In the genomic region with DNA sequence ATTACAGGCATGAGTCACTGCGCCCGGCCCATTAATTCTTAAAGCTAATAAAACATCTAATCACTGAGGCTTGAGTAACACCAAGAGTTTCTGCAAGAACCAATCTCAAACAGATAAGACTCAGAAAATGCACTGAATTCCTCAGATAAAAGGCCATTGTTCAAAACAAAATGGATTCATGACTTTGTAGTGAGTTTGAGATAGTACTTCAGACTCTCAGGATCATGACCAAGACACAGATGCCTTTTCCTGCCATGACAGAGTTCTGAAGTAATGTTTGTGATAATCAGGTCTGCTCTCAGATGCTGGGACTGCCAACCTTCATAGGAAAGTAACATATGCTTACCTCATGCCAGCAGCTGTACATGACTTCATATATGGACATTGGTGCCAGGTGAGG, we compare ENCODE assay signal across 24 cellular contexts. TPM values are rescaled to one million over a fixed set of nuclear protein-coding genes. Genes with fewer than 3 reads are reported as not detected.
DNase-seq lines count a peak whose midpoint lies in the region; ATAC-seq and TF ChIP-seq lines count a peak whose summit lies in the region.
"Had no signal": no experiment of that assay in that cellular context is flagged by ENCODE, and none has a peak within 500 bp of the region (broad histone marks: within the 10 kb centered on the region; RNA-seq: fewer than 3 reads in every experiment).

No MANE protein-coding gene starts in this region.

- H3K27ac ChIP-seq in GM23338 (ENCODE audit: low read depth) (no peak overlapping the region), OCI-LY7 (ENCODE audit: low read depth, low read length, poor library complexity, severe bottlenecking) (no peak overlapping the region), trophoblast cell (ENCODE audit: low read depth, low read length) (no peak overlapping the region), heart left ventricle (no peak overlapping the region)
- H3K27ac ChIP-seq: body of pancreas, coronary artery, psoas muscle, suprapubic skin, VCaP had no signal

- H3K4me1 ChIP-seq in GM23338 (ENCODE audit: insufficient read depth) (no peaks in the 10 kb centered on the region), OCI-LY7 (ENCODE audit: insufficient read depth, low read length, poor library complexity, severe bottlenecking) (no peaks in the 10 kb centered on the region), trophoblast cell (ENCODE audit: control insufficient read depth in 1 of 2, insufficient read depth in 2 of 2, low read length in 2 of 2) (no peaks in the 10 kb centered on the region), heart left ventricle (no peaks in the 10 kb centered on the region)
- H3K4me1 ChIP-seq: body of pancreas, psoas muscle, suprapubic skin had no signal

- no peaks in the 10 kb centered on the region; the same call in 2 of the 3 replicates for H3K36me3 Mint-ChIP-seq in GM23338 (ENCODE audit: low read depth)

- no peaks in the 10 kb centered on the region for H3K79me1 ChIP-seq in trophoblast cell (ENCODE audit: low read length)

- H3K27me3 ChIP-seq in GM23338 (ENCODE audit: insufficient read depth) (no peaks in the 10 kb centered on the region), trophoblast cell (ENCODE audit: insufficient read depth, low read length) (no peaks in the 10 kb centered on the region), heart left ventricle (no peaks in the 10 kb centered on the region)
- H3K27me3 ChIP-seq: body of pancreas, suprapubic skin had no signal

- CTCF ChIA-PET in OCI-LY7 (lab: Charles Lee; ENCODE audit: unreplicated experiment) = interaction anchor here (0.8 kb wide), 1 partner anchor 22 kb away, joined by 3 read pairs; no protein-coding TSS in a partner anchor

- H3K27ac Mint-ChIP-seq in GM23338 = no peak overlapping the region
- peak overlapping the region in 1 of 2 donors; percentile 54 for H3K27ac Mint-ChIP-seq in stimulated activated naive CD8-positive, alpha-beta T cell treated with anti-CD3 and anti-CD28 coated beads, Interleukin-15, amount 100 ng/mL, for 72 hours
- H3K27ac Mint-ChIP-seq: activated CD4-positive, alpha-beta T cell treated with anti-CD3 and anti-CD28 coated beads, Interleukin-2, amount 10 ng/mL, durations not matched to agents 7 days and 5 days; activated naive CD8-positive, alpha-beta T cell treated with anti-CD3 and anti-CD28 coated beads for 36 hours; activated T-helper 17 cell treated with anti-CD3 and anti-CD28 coated beads, Interleukin-2, amount 50 U/mL, for 72 hours; CD4-positive, alpha-beta T cell had no signal

- TF ChIP-seq CTCF in GM23338 (conservative IDR thresholded peaks at IDR 0.05; ENCODE audit: low read depth in 2 of 2) = peak; percentile 21 to 28; a peak in 3 of 4 replicates
- peak; percentile 42; the same call in 1 of the 2 replicates for TF ChIP-seq CTCF in OCI-LY7 (conservative IDR thresholded peaks at IDR 0.05; ENCODE audit: low read length)
- TF ChIP-seq CTCF in epithelial cell of esophagus (IDR thresholded peaks at IDR 0.05; ENCODE audit: insufficient read depth, low read depth, low read length, missing control alignments) = no peak
- no peak for TF ChIP-seq CTCF in heart left ventricle (IDR thresholded peaks at IDR 0.05)

- POLR2A ChIA-PET in OCI-LY7 (lab: Charles Lee) = interaction anchor here (0.7 to 0.9 kb wide), 2 partner anchors 23 to 53 kb away, joined by 3 read pairs; no protein-coding TSS in a partner anchor

- H4K20me1 ChIP-seq in GM23338 (replicated peaks; ENCODE audit: insufficient read depth) = no peaks in the 10 kb centered on the region
- no peaks in the 10 kb centered on the region for H4K20me1 ChIP-seq in OCI-LY7 (ENCODE audit: insufficient read depth, low read length)

- H3K4me3 ChIP-seq in GM23338 (no peak overlapping the region), OCI-LY7 (ENCODE audit: low read depth, low read length, poor library complexity, severe bottlenecking) (no peak overlapping the region), epithelial cell of esophagus (ENCODE audit: low read length) (no peak overlapping the region), trophoblast cell (ENCODE audit: low read depth, low read length) (no peak overlapping the region), heart left ventricle (no peak overlapping the region)
- H3K4me3 ChIP-seq: body of pancreas, coronary artery, psoas muscle, suprapubic skin had no signal

- H2BK5ac ChIP-seq in trophoblast cell (ENCODE audit: low read depth, low read length, poor library complexity) = no peak overlapping the region

- intact Hi-C loops in OCI-LY7 (cut with micrococcal nuclease; ENCODE audit: unreplicated experiment) = no loop called here
- intact Hi-C loops in heart left ventricle (cut with DNase I) = no loop called here

- H3K4ac ChIP-seq in trophoblast cell (ENCODE audit: low read depth, low read length) = no peak overlapping the region

- H4K8ac ChIP-seq in trophoblast cell (ENCODE audit: low read depth, low read length) = no peak overlapping the region

- no peak for TF ChIP-seq POLR2A in heart left ventricle (IDR thresholded peaks at IDR 0.05)

- WGBS in trophoblast cell (ENCODE audit: extremely low coverage, insufficient coverage, insufficient read length) = no CpG with 5 or more reads among the region's 2 CpGs
- WGBS in heart left ventricle, 4 donors = 73 to 100% (median 82%) methylated on average over 2 of the region's 2 CpGs

- no peak overlapping the region for H2BK12ac ChIP-seq in trophoblast cell (ENCODE audit: low read length)

- H2AFZ ChIP-seq in GM23338 (no peak overlapping the region; the same call in 1 of the 2 replicates), OCI-LY7 (ENCODE audit: low read length) (no peak overlapping the region), trophoblast cell (ENCODE audit: insufficient read depth, low read length, poor library complexity) (no peak overlapping the region)

- H3K79me2 ChIP-seq in GM23338 (replicated peaks; ENCODE audit: insufficient read depth) (no peaks in the 10 kb centered on the region), OCI-LY7 (ENCODE audit: insufficient read depth, low read depth, low read length) (no peaks in the 10 kb centered on the region), trophoblast cell (ENCODE audit: control insufficient read depth, insufficient read depth, low read length, poor library complexity) (no peaks in the 10 kb centered on the region)

- H2AK5ac ChIP-seq in trophoblast cell (ENCODE audit: low read length) = no peak overlapping the region

- DNase-seq in GM23338 (ENCODE audit: low spot score) (no peak), OCI-LY7 (ENCODE audit: low spot score) (no peak), epithelial cell of esophagus (ENCODE audit: low read depth) (peak; percentile 15), trophoblast cell (peak; percentile 87 to 97), heart left ventricle (no peak), AG08395 (ENCODE audit: low spot score) (no peak)
- DNase-seq in stimulated activated naive CD8-positive, alpha-beta T cell treated with anti-CD3 and anti-CD28 coated beads, Interleukin-15, amount 100 ng/mL, for 72 hours = no peak
- DNase-seq: activated CD4-positive, alpha-beta T cell treated with anti-CD3 and anti-CD28 coated beads, Interleukin-2, amount 10 ng/mL, durations not matched to agents 7 days and 5 days; activated naive CD8-positive, alpha-beta T cell treated with anti-CD3 and anti-CD28 coated beads for 36 hours; body of pancreas; CD4-positive, alpha-beta T cell; DMS79; head of caudate nucleus; NCI-H1417; NCI-H510A; NK-92 treated with Interleukin-12 subunit alpha and Interleukin-12 subunit beta, amount 100 ng/mL, for 24 hours; psoas muscle; stimulated activated CD4-positive, alpha-beta T cell treated with anti-CD3 and anti-CD28 coated beads, Interleukin-1b, Interleukin-23, amount 100 ng/mL, for 48 hours had no signal

- no peaks in the 10 kb centered on the region for H3K9me3 Mint-ChIP-seq in GM23338
- no peaks in the 10 kb centered on the region for H3K9me3 Mint-ChIP-seq in stimulated activated naive CD8-positive, alpha-beta T cell treated with anti-CD3 and anti-CD28 coated beads, Interleukin-15, amount 100 ng/mL, for 72 hours
- H3K9me3 Mint-ChIP-seq: activated CD4-positive, alpha-beta T cell treated with anti-CD3 and anti-CD28 coated beads, Interleukin-2, amount 10 ng/mL, durations not matched to agents 7 days and 5 days; activated naive CD8-positive, alpha-beta T cell treated with anti-CD3 and anti-CD28 coated beads for 36 hours; activated T-helper 17 cell treated with anti-CD3 and anti-CD28 coated beads, Interleukin-2, amount 50 U/mL, for 72 hours; CD4-positive, alpha-beta T cell had no signal

- H4K91ac ChIP-seq in trophoblast cell (ENCODE audit: low read depth, low read length) = no peak overlapping the region

- peaks cover 5% of the 10 kb centered on the region for H3K27me3 Mint-ChIP-seq in GM23338 (ENCODE audit: insufficient read depth, low read depth, poor library complexity)
- no peaks in the 10 kb centered on the region for H3K27me3 Mint-ChIP-seq in stimulated activated naive CD8-positive, alpha-beta T cell treated with anti-CD3 and anti-CD28 coated beads, Interleukin-15, amount 100 ng/mL, for 72 hours
- H3K27me3 Mint-ChIP-seq: activated CD4-positive, alpha-beta T cell treated with anti-CD3 and anti-CD28 coated beads, Interleukin-2, amount 10 ng/mL, durations not matched to agents 7 days and 5 days; activated naive CD8-positive, alpha-beta T cell treated with anti-CD3 and anti-CD28 coated beads for 36 hours; activated T-helper 17 cell treated with anti-CD3 and anti-CD28 coated beads, Interleukin-2, amount 50 U/mL, for 72 hours; CD4-positive, alpha-beta T cell had no signal

- H3F3A ChIP-seq in GM23338 (replicated peaks; ENCODE audit: low read depth) = no peaks in the 10 kb centered on the region

- H3K9me3 ChIP-seq in OCI-LY7 (ENCODE audit: low read length) (no peaks in the 10 kb centered on the region), trophoblast cell (ENCODE audit: insufficient read depth, low read depth, low read length) (no peaks in the 10 kb centered on the region), heart left ventricle (no peaks in the 10 kb centered on the region)
- H3K9me3 ChIP-seq: body of pancreas, psoas muscle, suprapubic skin had no signal

- no peak overlapping the region for H2BK120ac ChIP-seq in trophoblast cell (ENCODE audit: insufficient read depth, low read length, poor library complexity)

- H3K14ac ChIP-seq in trophoblast cell (ENCODE audit: low read length) = no peak overlapping the region

- H3K9me2 ChIP-seq in GM23338 (ENCODE audit: insufficient read depth) = peaks cover 5% of the 10 kb centered on the region; the same call in 1 of the 2 replicates
- H3K9me2 ChIP-seq in OCI-LY7 (ENCODE audit: insufficient read depth, low read length) = no peaks in the 10 kb centered on the region

- ATAC-seq in GM23338 (no peak), heart left ventricle (no peak)
- no peak for ATAC-seq in stimulated activated naive CD8-positive, alpha-beta T cell treated with anti-CD3 and anti-CD28 coated beads, Interleukin-15, amount 100 ng/mL, for 72 hours
- ATAC-seq: activated T-helper 17 cell treated with anti-CD3 and anti-CD28 coated beads, Interleukin-2, amount 50 U/mL, for 72 hours; body of pancreas; psoas muscle had no signal

- no TSS peak for BruUV-seq in OCI-LY7 (replicated peaks; lab: Mats Ljungman, UMichigan)

- H3K4me3 Mint-ChIP-seq in GM23338 = no peak overlapping the region
- H3K4me3 Mint-ChIP-seq in stimulated activated naive CD8-positive, alpha-beta T cell treated with anti-CD3 and anti-CD28 coated beads, Interleukin-15, amount 100 ng/mL, for 72 hours = no peak overlapping the region
- H3K4me3 Mint-ChIP-seq: activated CD4-positive, alpha-beta T cell treated with anti-CD3 and anti-CD28 coated beads, Interleukin-2, amount 10 ng/mL, durations not matched to agents 7 days and 5 days; activated naive CD8-positive, alpha-beta T cell treated with anti-CD3 and anti-CD28 coated beads for 36 hours; activated T-helper 17 cell treated with anti-CD3 and anti-CD28 coated beads, Interleukin-2, amount 50 U/mL, for 72 hours; CD4-positive, alpha-beta T cell had no signal

- no peak overlapping the region for H3K18ac ChIP-seq in trophoblast cell (ENCODE audit: low read length)

- H3K4me2 ChIP-seq in GM23338 (no peak overlapping the region), OCI-LY7 (ENCODE audit: low read length) (no peak overlapping the region), trophoblast cell (ENCODE audit: low read length) (no peak overlapping the region)

- H3K36me3 ChIP-seq in GM23338 (ENCODE audit: insufficient read depth) (no peaks in the 10 kb centered on the region), OCI-LY7 (ENCODE audit: insufficient read depth, low read length) (no peaks in the 10 kb centered on the region), trophoblast cell (ENCODE audit: control insufficient read depth in 1 of 2, insufficient read depth in 2 of 2, low read length in 2 of 2) (no peaks in the 10 kb centered on the region), heart left ventricle (no peaks in the 10 kb centered on the region)
- H3K36me3 ChIP-seq: suprapubic skin had no signal

- H3K9ac ChIP-seq in trophoblast cell (ENCODE audit: low read length) = no peak overlapping the region

- no peak overlapping the region for H3K23ac ChIP-seq in trophoblast cell (ENCODE audit: low read length)

- no peaks in the 10 kb centered on the region for H3K4me1 Mint-ChIP-seq in GM23338
- H3K4me1 Mint-ChIP-seq in stimulated activated naive CD8-positive, alpha-beta T cell treated with anti-CD3 and anti-CD28 coated beads, Interleukin-15, amount 100 ng/mL, for 72 hours = peaks cover 32% of the 10 kb centered on the region
- H3K4me1 Mint-ChIP-seq: activated T-helper 17 cell treated with anti-CD3 and anti-CD28 coated beads, Interleukin-2, amount 50 U/mL, for 72 hours had no signal

- H4K12ac ChIP-seq in trophoblast cell (ENCODE audit: low read depth, low read length) = no peak overlapping the region

RNA-seq across cellular contexts. Expression of a gene that starts 54.6 kb away (rescaled TPM):
- total RNA-seq in GM23338 (2014; rRNA removed; shearing (Covaris generic)) = 8.2 and 9.2 TPM in 2 replicates
- 4.5 and 5.3 TPM in 2 replicates for polyA plus RNA-seq in GM23338 (2016; fragmentation: Nextera tagmentation; extraction: Ambion mirVana)
- 0.28 and 1.1 TPM in 2 replicates for total RNA-seq in OCI-LY7 (2014; rRNA removed; shearing (Covaris generic))
- total RNA-seq in OCI-LY7 (2022) = 1.7 and 1.9 TPM in 2 replicates
- polyA plus RNA-seq in trophoblast cell (2013) = 3.9 and 4.5 TPM in 2 replicates
- under 1 TPM in 7 of 9 donors, not detected in 2; 0.05 to 0.92 (median 0.34) TPM for total RNA-seq in heart left ventricle
- under 1 TPM; 0.23 to 0.24 TPM for polyA plus RNA-seq in heart left ventricle

RNA-seq across cellular contexts. Expression of a gene that starts 54.7 kb away (rescaled TPM):
- total RNA-seq in GM23338 (2014; rRNA removed; shearing (Covaris generic)) = 2.0 and 3.3 TPM in 2 replicates
- polyA plus RNA-seq in GM23338 (2016; fragmentation: Nextera tagmentation; extraction: Ambion mirVana) (4.9 and 6.2 TPM in 2 replicates), heart left ventricle (under 1 TPM; 0.19 to 0.80 TPM)
- not detected in 2 replicates for total RNA-seq in OCI-LY7 (2014; rRNA removed; shearing (Covaris generic))
- total RNA-seq in OCI-LY7 (2022) (not detected in 2 replicates), heart left ventricle (1 to 10 TPM in 1 of 9 donors, under 1 TPM in 5, not detected in 3; 0.34 to 1.9 (median 0.73) TPM)
- 0.16 and 0.19 TPM in 2 replicates for polyA plus RNA-seq in trophoblast cell (2013)
- total RNA-seq: activated CD4-positive, alpha-beta T cell treated with anti-CD3 and anti-CD28 coated beads, Interleukin-2, amount 10 ng/mL, durations not matched to agents 7 days and 5 days; CD4-positive, alpha-beta T cell; fibroblast of lung; T-helper 2 cell treated with Interferon-gamma antibody and Interleukin-4, amounts not matched to agents 100 ng/mL and 5 ng/mL, for 36 hours had no signal
- polyA plus RNA-seq: fibroblast of lung had no signal

Comparison
In these comparisons a context has a peak if more than half of its experiments do, and no peak if none do; other contexts are left out.
1. DNase-seq: peak in epithelial cell of esophagus (single experiment) and trophoblast cell (2 of 2); none in GM23338 (single experiment), OCI-LY7 (single experiment), heart left ventricle (0 of 5), AG08395 (single experiment) and stimulated activated naive CD8-positive, alpha-beta T cell treated with anti-CD3 and anti-CD28 coated beads, Interleukin-15, amount 100 ng/mL, for 72 hours (0 of 2).
2. CTCF ChIP-seq: peak in GM23338 (2 of 2) and OCI-LY7 (single experiment); none in epithelial cell of esophagus (single experiment) and heart left ventricle (0 of 12).